Comparison of ENCODE assay signal across 30 cellular contexts in genomic region chr15:41392659-41393058, GRCh38. TPM values are rescaled to one million over a fixed set of nuclear protein-coding genes. Genes with fewer than 3 reads are reported as not detected.
DNase-seq lines count a peak whose midpoint lies in the region; ATAC-seq and TF ChIP-seq lines count a peak whose summit lies in the region.
"Had no signal": no experiment of that assay in that cellular context is flagged by ENCODE, and none has a peak within 500 bp of the region (broad histone marks: within the 10 kb centered on the region; RNA-seq: fewer than 3 reads in every experiment).

No MANE protein-coding gene starts in this region.

- no peak for TF ChIP-seq POLR2A in HCT116 (IDR thresholded peaks at IDR 0.05; ENCODE audit: borderline replicate concordance, extremely low read depth, insufficient read depth, insufficient read length)

- H3K4me2 ChIP-seq in HCT116 (ENCODE audit: low read length) = no peak overlapping the region

- no peak for TF ChIP-seq RAD21 in HCT116 (IDR thresholded peaks at IDR 0.05; ENCODE audit: low read depth)

- no peak for TF ChIP-seq CTCF in HCT116 (IDR thresholded peaks at IDR 0.05 in 2 of 3, conservative IDR thresholded peaks at IDR 0.05 in 1 of 3; ENCODE audit: borderline replicate concordance in 1 of 3, insufficient read depth in 1 of 3, low read depth in 2 of 3, low read length in 2 of 3)
- no peak for TF ChIP-seq CTCF in nephron progenitor cell (IDR thresholded peaks at IDR 0.05)

- peak overlapping the region; percentile 41 for H3K27ac Mint-ChIP-seq in T-helper 2 cell treated with Interferon-gamma antibody and Interleukin-4, amounts not matched to agents 5 μg/mL and 100 μg/mL, for 36 hours
- peak overlapping the region; percentile 75 for H3K27ac Mint-ChIP-seq in activated naive CD8-positive, alpha-beta T cell
- H3K27ac Mint-ChIP-seq in nephron progenitor cell = peak overlapping the region; percentile 19
- H3K27ac Mint-ChIP-seq: dendritic cell treated with granulocyte-macrophage colony-stimulating factor and Interleukin-4, amounts not matched to agents 40 ng/mL and 50 ng/mL, for 4 days had no signal

- peaks cover 32% of the 10 kb centered on the region for H3K36me3 Mint-ChIP-seq in T-helper 2 cell treated with Interferon-gamma antibody and Interleukin-4, amounts not matched to agents 5 μg/mL and 100 μg/mL, for 36 hours (ENCODE audit: low read depth)
- peaks cover 15% of the 10 kb centered on the region for H3K36me3 Mint-ChIP-seq in activated naive CD8-positive, alpha-beta T cell
- peaks cover 47% of the 10 kb centered on the region for H3K36me3 Mint-ChIP-seq in nephron progenitor cell (ENCODE audit: low read depth)

- no peaks in the 10 kb centered on the region for H3K9me3 Mint-ChIP-seq in T-helper 2 cell treated with Interferon-gamma antibody and Interleukin-4, amounts not matched to agents 5 μg/mL and 100 μg/mL, for 36 hours
- H3K9me3 Mint-ChIP-seq in activated naive CD8-positive, alpha-beta T cell (ENCODE audit: low read depth) = no peaks in the 10 kb centered on the region
- no peaks in the 10 kb centered on the region for H3K9me3 Mint-ChIP-seq in nephron progenitor cell
- H3K9me3 Mint-ChIP-seq: dendritic cell treated with granulocyte-macrophage colony-stimulating factor and Interleukin-4, amounts not matched to agents 40 ng/mL and 50 ng/mL, for 4 days had no signal

- H3K79me2 ChIP-seq in HCT116 (ENCODE audit: insufficient read depth, low read length) = no peaks in the 10 kb centered on the region

- BruUV-seq in HCT116 (replicated peaks; lab: Mats Ljungman, UMichigan) = TSS peak; percentile 29

- H3K4me3 ChIP-seq in HCT116 (replicated peaks in 1 of 2; ENCODE audit: low read depth in 1 of 2, low read length in 2 of 2) = no peak overlapping the region
- no peak overlapping the region for H3K4me3 ChIP-seq in effector memory CD4-positive, alpha-beta T cell (ENCODE audit: insufficient read depth, low read depth, low read length, poor library complexity, severe bottlenecking)
- H3K4me3 ChIP-seq: body of pancreas, esophagus muscularis mucosa, K562, left ventricle myocardium inferior, SJCRH30, suprapubic skin, upper lobe of left lung had no signal

- RAD21 ChIA-PET in HCT116 (lab: Charles Lee; ENCODE audit: low non-redundant PET in 1 of 2, low total read pairs in 2 of 2, uncharacterized antibody in 2 of 2, unreplicated experiment in 2 of 2) = no interaction called here

- H3K4me1 ChIP-seq in HCT116 (ENCODE audit: control insufficient read depth in 1 of 2, insufficient read depth in 2 of 2, low read length in 2 of 2) = no peaks in the 10 kb centered on the region
- no peaks in the 10 kb centered on the region for H3K4me1 ChIP-seq in effector memory CD4-positive, alpha-beta T cell (ENCODE audit: control insufficient read depth, insufficient read depth, low read length, poor library complexity, severe bottlenecking)
- H3K4me1 ChIP-seq: body of pancreas, esophagus muscularis mucosa, left ventricle myocardium inferior, SJCRH30, suprapubic skin had no signal

- H3K36me3 ChIP-seq in HCT116 (ENCODE audit: control insufficient read depth in 1 of 2, insufficient read depth in 2 of 2, low read length in 2 of 2) = peaks cover 0 to 2% of the 10 kb centered on the region in 2 experiments; a peak in 2 of 4 replicates
- peaks cover 15% of the 10 kb centered on the region for H3K36me3 ChIP-seq in effector memory CD4-positive, alpha-beta T cell (ENCODE audit: control insufficient read depth, insufficient read depth, low read length)

- H3K27me3 Mint-ChIP-seq in T-helper 2 cell treated with Interferon-gamma antibody and Interleukin-4, amounts not matched to agents 5 μg/mL and 100 μg/mL, for 36 hours (ENCODE audit: low read depth) = no peaks in the 10 kb centered on the region
- H3K27me3 Mint-ChIP-seq in activated naive CD8-positive, alpha-beta T cell = no peaks in the 10 kb centered on the region
- peaks cover 2% of the 10 kb centered on the region for H3K27me3 Mint-ChIP-seq in nephron progenitor cell (ENCODE audit: low read depth, poor library complexity)
- H3K27me3 Mint-ChIP-seq: dendritic cell treated with granulocyte-macrophage colony-stimulating factor and Interleukin-4, amounts not matched to agents 40 ng/mL and 50 ng/mL, for 4 days had no signal

- no peak for ATAC-seq in HCT116
- no peak for ATAC-seq in HG03135 (IDR thresholded peaks at IDR 0.05; ENCODE audit: unreplicated experiment)
- ATAC-seq: body of pancreas had no signal

- no peak overlapping the region for H3K9ac ChIP-seq in HCT116 (ENCODE audit: low read length)

- no peaks in the 10 kb centered on the region for H4K20me1 ChIP-seq in HCT116 (ENCODE audit: insufficient read depth)

- CTCF ChIA-PET in HCT116 (lab: Charles Lee) = no interaction called here

- POLR2A ChIA-PET in HCT116 (lab: Charles Lee) = no interaction called here

- no peak overlapping the region for H3K27ac ChIP-seq in HCT116 (ENCODE audit: low read depth, low read length)
- H3K27ac ChIP-seq in effector memory CD4-positive, alpha-beta T cell (ENCODE audit: insufficient read depth, low read length, poor library complexity, severe bottlenecking) = no peak overlapping the region
- H3K27ac ChIP-seq: body of pancreas, C4-2B, esophagus muscularis mucosa, left ventricle myocardium inferior, SJCRH30, suprapubic skin, upper lobe of left lung had no signal

- H3K9me2 ChIP-seq in HCT116 (ENCODE audit: insufficient read depth) = no peaks in the 10 kb centered on the region

- H3K4me3 Mint-ChIP-seq in T-helper 2 cell treated with Interferon-gamma antibody and Interleukin-4, amounts not matched to agents 5 μg/mL and 100 μg/mL, for 36 hours = no peak overlapping the region
- no peak overlapping the region for H3K4me3 Mint-ChIP-seq in activated naive CD8-positive, alpha-beta T cell
- H3K4me3 Mint-ChIP-seq in nephron progenitor cell = no peak overlapping the region
- H3K4me3 Mint-ChIP-seq: dendritic cell treated with granulocyte-macrophage colony-stimulating factor and Interleukin-4, amounts not matched to agents 40 ng/mL and 50 ng/mL, for 4 days had no signal

- H3K27me3 ChIP-seq in HCT116 (ENCODE audit: insufficient read depth, low read length) = no peaks in the 10 kb centered on the region
- H3K27me3 ChIP-seq in effector memory CD4-positive, alpha-beta T cell (replicated peaks; ENCODE audit: control insufficient read depth, insufficient read depth, low read length, poor library complexity, severe bottlenecking) = no peaks in the 10 kb centered on the region
- H3K27me3 ChIP-seq: body of pancreas, esophagus muscularis mucosa, SJCRH30, suprapubic skin, upper lobe of left lung had no signal

- H3K4me1 Mint-ChIP-seq in T-helper 2 cell treated with Interferon-gamma antibody and Interleukin-4, amounts not matched to agents 5 μg/mL and 100 μg/mL, for 36 hours (ENCODE audit: low read depth) = peaks cover 17% of the 10 kb centered on the region
- H3K4me1 Mint-ChIP-seq in activated naive CD8-positive, alpha-beta T cell (ENCODE audit: low read depth) = peaks cover 22% of the 10 kb centered on the region
- no peaks in the 10 kb centered on the region for H3K4me1 Mint-ChIP-seq in nephron progenitor cell

- intact Hi-C loops in HCT116 (cut with micrococcal nuclease) = no loop called here

- no peaks in the 10 kb centered on the region for H3K9me3 ChIP-seq in HCT116 (ENCODE audit: control insufficient read depth in 1 of 2, insufficient read depth in 1 of 2, low read depth in 1 of 2, low read length in 2 of 2)
- no peaks in the 10 kb centered on the region for H3K9me3 ChIP-seq in effector memory CD4-positive, alpha-beta T cell (ENCODE audit: control insufficient read depth, low read length)
- H3K9me3 ChIP-seq: body of pancreas, esophagus muscularis mucosa, left ventricle myocardium inferior, SJCRH30, suprapubic skin, upper lobe of left lung had no signal

- no peak for DNase-seq in T-helper 2 cell treated with Interferon-gamma antibody and Interleukin-4, amounts not matched to agents 5 μg/mL and 100 μg/mL, for 36 hours (ENCODE audit: low spot score)
- DNase-seq in T-helper 2 cell = no peak
- no peak for DNase-seq in HCT116 (ENCODE audit: low read depth, low spot score)
- DNase-seq in nephron progenitor cell = no peak
- no peak for DNase-seq in occipital lobe (lab: John Stamatoyannopoulos, UW)
- no peak for DNase-seq in effector memory CD4-positive, alpha-beta T cell
- DNase-seq: 8988T; activated naive CD4-positive, alpha-beta T cell; activated T-cell treated with anti-CD3 and anti-CD28 coated beads for 4 hours; body of pancreas; foreskin fibroblast; islet precursor cell; left ventricle myocardium inferior; mesendoderm; NCI-H1092; NCI-H1694; NCI-H510A; RPMI8226; SJCRH30; stimulated activated CD4-positive, alpha-beta T cell treated with anti-CD3 and anti-CD28 coated beads, Interleukin-15, amount 100 ng/mL, for 24 hours; stimulated activated CD4-positive, alpha-beta T cell treated with anti-CD3 and anti-CD28 coated beads, Interleukin-4, amount 100 ng/mL, for 4 hours; SW 1271; upper lobe of left lung had no signal

- H2AFZ ChIP-seq in HCT116 (ENCODE audit: low read depth, low read length, poor library complexity, severe bottlenecking) = no peak overlapping the region

TF ChIP-seq in HCT116, 20 proteins besides CTCF, POLR2A, EP300 and RAD21 (continues in another document):
- TF ChIP-seq EGR1 (IDR thresholded peaks at IDR 0.05; ENCODE audit: low read depth) (no peak), CBX3 (IDR thresholded peaks at IDR 0.05; ENCODE audit: low read depth) (no peak), ZNF274 (IDR thresholded peaks at IDR 0.05; ENCODE audit: low read depth, low read length) (no peak), ZFX (IDR thresholded peaks at IDR 0.05) (no peak), JUND (IDR thresholded peaks at IDR 0.05) (no peak)
- TF ChIP-seq, protein P1, sequence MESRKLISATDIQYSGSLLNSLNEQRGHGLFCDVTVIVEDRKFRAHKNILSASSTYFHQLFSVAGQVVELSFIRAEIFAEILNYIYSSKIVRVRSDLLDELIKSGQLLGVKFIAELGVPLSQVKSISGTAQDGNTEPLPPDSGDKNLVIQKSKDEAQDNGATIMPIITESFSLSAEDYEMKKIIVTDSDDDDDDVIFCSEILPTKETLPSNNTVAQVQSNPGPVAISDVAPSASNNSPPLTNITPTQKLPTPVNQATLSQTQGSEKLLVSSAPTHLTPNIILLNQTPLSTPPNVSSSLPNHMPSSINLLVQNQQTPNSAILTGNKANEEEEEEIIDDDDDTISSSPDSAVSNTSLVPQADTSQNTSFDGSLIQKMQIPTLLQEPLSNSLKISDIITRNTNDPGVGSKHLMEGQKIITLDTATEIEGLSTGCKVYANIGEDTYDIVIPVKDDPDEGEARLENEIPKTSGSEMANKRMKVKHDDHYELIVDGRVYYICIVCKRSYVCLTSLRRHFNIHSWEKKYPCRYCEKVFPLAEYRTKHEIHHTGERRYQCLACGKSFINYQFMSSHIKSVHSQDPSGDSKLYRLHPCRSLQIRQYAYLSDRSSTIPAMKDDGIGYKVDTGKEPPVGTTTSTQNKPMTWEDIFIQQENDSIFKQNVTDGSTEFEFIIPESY (IDR thresholded peaks at IDR 0.05; ENCODE audit: extremely low read depth, insufficient replicate concordance, low read length) = no peak

RNA-seq across cellular contexts. Expression of gene NDUFAF1, which starts 9.6 kb away (rescaled TPM):
- total RNA-seq in HCT116 (2021; ENCODE audit: unreplicated experiment) = 17.1 TPM
- polyA plus RNA-seq in HCT116 (2012) = 4.6 and 7.2 TPM in 2 replicates
- 24.2 TPM for total RNA-seq in occipital lobe

RNA-seq across cellular contexts. Expression of gene RTF1, which starts 24.2 kb away (rescaled TPM):
- total RNA-seq in HCT116 (2021; ENCODE audit: unreplicated experiment) = 27.5 TPM
- 8.7 and 10.8 TPM in 2 replicates for polyA plus RNA-seq in HCT116 (2012)
- 59.0 TPM for total RNA-seq in occipital lobe

RNA-seq across cellular contexts. Expression of gene NUSAP1, which starts 60.0 kb away (rescaled TPM):
- 146 TPM for total RNA-seq in HCT116 (2021; ENCODE audit: unreplicated experiment)
- 176 and 230 TPM in 2 replicates for polyA plus RNA-seq in HCT116 (2012)
- total RNA-seq in occipital lobe = 20.7 TPM

Comparison
In these comparisons a context has a peak if more than half of its experiments do, and no peak if none do; other contexts are left out.
1. H3K27ac Mint-ChIP-seq: peak in every context shown above with its lines; median percentile 75 in activated naive CD8-positive, alpha-beta T cell; 41 in T-helper 2 cell treated with Interferon-gamma antibody and Interleukin-4, amounts not matched to agents 5 μg/mL and 100 μg/mL, for 36 hours; 19 in nephron progenitor cell.